Comparison of ENCODE assay signal across 8 cellular contexts in genomic region chr19:57050863-57051262, GRCh38.
"Had no signal": no experiment of that assay in that cellular context is flagged by ENCODE, and none has a peak within 500 bp of the region (broad histone marks: within the 10 kb centered on the region; RNA-seq: fewer than 3 reads in every experiment).

No MANE protein-coding gene starts in this region.

- ATAC-seq: GM12878 had no signal

- DNase-seq: GDM1, GF-D8 had no signal

- FAIRE-seq: G401.6, GM12878, GM12891, GM12892, GM18507, GM19239 had no signal

- H3K4me3 ChIP-seq: GM12878 had no signal
